In the genomic region with DNA sequence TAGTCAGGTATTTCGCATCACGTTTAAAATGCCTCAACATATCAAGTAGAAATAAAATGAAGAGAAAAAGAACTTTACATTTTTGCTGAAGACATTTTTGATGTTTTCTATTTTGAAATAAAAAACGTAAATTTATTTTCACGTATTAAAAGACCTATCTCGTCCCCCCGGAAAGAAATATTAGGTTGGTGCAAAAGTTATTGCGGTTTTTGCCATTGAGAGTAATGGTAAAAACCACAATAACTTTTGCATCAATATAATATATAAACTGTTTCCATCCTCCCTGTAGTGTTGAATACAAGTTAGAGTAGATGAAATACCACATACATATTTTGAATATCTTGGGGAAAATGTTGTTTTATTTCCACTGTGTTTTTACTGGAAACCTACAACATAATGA, we compare ENCODE assay signal across 24 cellular contexts.
"Had no signal": no experiment of that assay in that cellular context is flagged by ENCODE, and none has a peak within 500 bp of the region (broad histone marks: within the 10 kb centered on the region; RNA-seq: fewer than 3 reads in every experiment).

No MANE protein-coding gene starts in this region.

- H3K4me1 ChIP-seq: ascending aorta, body of pancreas had no signal

- H3K27ac Mint-ChIP-seq: activated B cell treated with CpG ODN at 0.5 μM for 24 hours; activated CD4-positive, alpha-beta memory T cell treated with anti-CD3 and anti-CD28 coated beads for 36 hours; activated CD4-positive, alpha-beta T cell treated with anti-CD3 and anti-CD28 coated beads, Interleukin-2, amount 10 ng/mL, durations not matched to agents 24 days and 14 days; activated naive CD4-positive, alpha-beta T cell treated with anti-CD3 and anti-CD28 coated beads, Interleukin-2, amount 50 U/mL, for 72 hours; activated naive CD8-positive, alpha-beta T cell treated with anti-CD3 and anti-CD28 coated beads, Interleukin-2, amount 50 U/mL, for 24 hours; T-cell had no signal

- H3K4me3 ChIP-seq: ascending aorta, body of pancreas, SK-N-MC had no signal

- H3K27me3 ChIP-seq: ascending aorta, body of pancreas had no signal

- H3K9me3 ChIP-seq: ascending aorta, body of pancreas had no signal

- H3K27ac ChIP-seq: body of pancreas, KMS-11, SK-N-MC had no signal

- FAIRE-seq: bronchial epithelial cell, TTC549 had no signal

- H3K9me3 Mint-ChIP-seq: activated naive CD8-positive, alpha-beta T cell treated with anti-CD3 and anti-CD28 coated beads, Interleukin-2, amount 50 U/mL, for 24 hours had no signal

- H3K4me3 Mint-ChIP-seq: activated B cell treated with CpG ODN at 0.5 μM for 24 hours; activated CD4-positive, alpha-beta memory T cell treated with anti-CD3 and anti-CD28 coated beads for 36 hours; activated CD4-positive, alpha-beta T cell treated with anti-CD3 and anti-CD28 coated beads, Interleukin-2, amount 10 ng/mL, durations not matched to agents 24 days and 14 days; activated naive CD8-positive, alpha-beta T cell treated with anti-CD3 and anti-CD28 coated beads, Interleukin-2, amount 50 U/mL, for 24 hours; activated T-cell treated with anti-CD3 and anti-CD28 coated beads, Interleukin-2, amount 50 U/mL, for 4 hours; T-cell had no signal

- H3K9ac ChIP-seq: KMS-11 had no signal

- H3K36me3 Mint-ChIP-seq: activated CD4-positive, alpha-beta memory T cell treated with anti-CD3 and anti-CD28 coated beads for 36 hours; T-cell had no signal

- H3K4me2 ChIP-seq: KMS-11 had no signal

- H3K36me3 ChIP-seq: ascending aorta had no signal

- H3K4me1 Mint-ChIP-seq: activated B cell treated with CpG ODN at 0.5 μM for 24 hours, T-cell had no signal

- DNase-seq: activated B cell treated with CpG ODN at 0.5 μM for 24 hours; activated CD4-positive, alpha-beta memory T cell treated with anti-CD3 and anti-CD28 coated beads for 36 hours; activated CD4-positive, alpha-beta T cell treated with anti-CD3 and anti-CD28 coated beads for 1 hour; activated CD8-positive, alpha-beta memory T cell treated with anti-CD3 and anti-CD28 coated beads for 24 hours; activated effector memory CD4-positive, alpha-beta T cell treated with anti-CD3 and anti-CD28 coated beads, Interleukin-2, amount 50 U/mL, for 16 hours; activated naive CD4-positive, alpha-beta T cell treated with Interleukin-2 at 50 U/mL for 16 hours; activated naive CD8-positive, alpha-beta T cell treated with anti-CD3 and anti-CD28 coated beads, Interleukin-2, amount 50 U/mL, for 24 hours; activated T-cell treated with anti-CD3 and anti-CD28 coated beads, Interleukin-2, amount 50 U/mL, for 4 hours; body of pancreas; central memory CD4-positive, alpha-beta T cell; MM.1S; NCI-H1105 treated with DMSO at 0.1 percent for 48 hours; NCI-H146; NCI-H187 treated with DMSO at 0.1 percent for 48 hours; NCI-H2081 treated with DMSO at 0.1 percent for 48 hours; T-cell; T-helper 2 cell had no signal
